In genomic region chr2:231408304-231408703, GRCh38 we compare ENCODE assay signal across 9 cellular contexts. TPM values are rescaled to one million over a fixed set of nuclear protein-coding genes. Genes with fewer than 3 reads are reported as not detected.
A peak's percentile ranks its signal among the peaks of the same experiment; 100 is the strongest.
DNase-seq lines count a peak whose midpoint lies in the region; ATAC-seq, FAIRE-seq and TF ChIP-seq lines count a peak whose summit lies in the region.
"Not testable (repeated sequence)": the region's sequence is repeated elsewhere in the genome, so short reads cannot be mapped to it uniquely, and the experiment has no call there.
"Had no signal": no experiment of that assay in that cellular context is flagged by ENCODE, and none has a peak within 500 bp of the region (broad histone marks: within the 10 kb centered on the region; RNA-seq: fewer than 3 reads in every experiment).

No MANE protein-coding gene starts in this region.

- not testable (repeated sequence) for H3K27ac Mint-ChIP-seq in GM23338; neural crest cell (ENCODE audit: unreplicated experiment)

- H3K27ac ChIP-seq in GM23338 (ENCODE audit: low read depth) (peak overlapping the region; percentile 70; the same call in 1 of the 2 replicates), testis (peak overlapping the region; percentile 64 to 72)
- H3K27ac ChIP-seq in RWPE2 (ENCODE audit: poor library complexity, severe bottlenecking); K562 (ENCODE audit: extremely low read depth, low read depth, low read length): not testable (repeated sequence)

- H3K27me3 Mint-ChIP-seq in GM23338 (ENCODE audit: insufficient read depth, low read depth, poor library complexity) (peaks cover 16% of the 10 kb centered on the region), neural crest cell (ENCODE audit: low read depth) (peaks cover 13% of the 10 kb centered on the region)

- H3K9me3 ChIP-seq in RWPE2 (ENCODE audit: severe bottlenecking); K562 (replicated peaks; ENCODE audit: control insufficient read depth, insufficient read depth, low read depth, low read length); testis: not testable (repeated sequence)

- ATAC-seq in GM23338; RWPE2 (ENCODE audit: low read depth); K562: not testable (repeated sequence)

- H3K9me2 ChIP-seq in GM23338 (ENCODE audit: insufficient read depth): not testable (repeated sequence)

- H3K36me3 ChIP-seq in GM23338 (ENCODE audit: insufficient read depth); RWPE2 (ENCODE audit: low read depth); K562 (ENCODE audit: control insufficient read depth, insufficient read depth, low read length); testis (ENCODE audit: low read depth, missing control alignments): not testable (repeated sequence)

- POLR2A ChIA-PET in K562 (lab: Yijun Ruan, JAX): not testable (repeated sequence)

- H3F3A ChIP-seq in GM23338 (replicated peaks; ENCODE audit: low read depth): not testable (repeated sequence)

- H3K4me1 Mint-ChIP-seq in GM23338 (peaks cover 52% of the 10 kb centered on the region), neural crest cell (peaks cover 22% of the 10 kb centered on the region)

- H3K9me1 ChIP-seq in K562 (ENCODE audit: control insufficient read depth, insufficient read depth, low read length): not testable (repeated sequence)

- TF ChIP-seq EP300 in K562 (IDR thresholded peaks at IDR 0.05; ENCODE audit: low read length): not testable (repeated sequence)

- 8% methylated on average over 7 of the region's 9 CpGs for WGBS in K562 (ENCODE audit: insufficient coverage, low coverage, missing lambda C conversion rate)
- WGBS in testis, 2 donors: 39 to 49% methylated on average over 9 of the region's 9 CpGs

- not testable (repeated sequence) for H3K4me3 ChIP-seq in GM23338; RWPE2 (ENCODE audit: severe bottlenecking); K562; testis

- in situ Hi-C loops in ACHN (cut with HindIII; ENCODE audit: low pct_ligation_motif_present, low pct_unique_long_range_greater_than_20kb, low sequenced_read_pairs): loop anchor here (25.0 kb wide), 1 partner anchor 196 kb away; no protein-coding TSS in a partner anchor
- in situ Hi-C loops in K562 (cut with MboI): not testable (repeated sequence)

- not testable (repeated sequence) for H4K20me1 ChIP-seq in GM23338 (replicated peaks; ENCODE audit: insufficient read depth); K562 (replicated peaks; ENCODE audit: control insufficient read depth, insufficient read depth, low read length)

- H3K4me1 ChIP-seq in GM23338 (ENCODE audit: insufficient read depth) (peaks cover 33% of the 10 kb centered on the region), testis (peaks cover 30% of the 10 kb centered on the region)
- not testable (repeated sequence) for H3K4me1 ChIP-seq in RWPE2 (ENCODE audit: insufficient read depth, poor library complexity, severe bottlenecking); K562 (replicated peaks in 1 of 2; ENCODE audit: control insufficient read depth in 2 of 2, insufficient read depth in 2 of 2, low read length in 2 of 2)

- H3K36me3 Mint-ChIP-seq in GM23338 (ENCODE audit: low read depth): peaks cover 26% of the 10 kb centered on the region
- H3K36me3 Mint-ChIP-seq in neural crest cell (ENCODE audit: low read depth): not testable (repeated sequence)

- not testable (repeated sequence) for H3K27me3 ChIP-seq in GM23338 (ENCODE audit: insufficient read depth); RWPE2 (ENCODE audit: insufficient read depth, poor library complexity, severe bottlenecking); K562 (ENCODE audit: control insufficient read depth in 2 of 2, insufficient read depth in 2 of 2, low read length in 2 of 2); testis

- FAIRE-seq in K562 (lab: Jason Lieb, UNC): not testable (repeated sequence)

- BruUV-seq in K562 (replicated peaks; lab: Mats Ljungman, UMichigan): not testable (repeated sequence)

- not testable (repeated sequence) for H3K9ac ChIP-seq in K562 (ENCODE audit: insufficient read depth in 1 of 2, low read depth in 2 of 2, low read length in 2 of 2)

- not testable (repeated sequence) for H3K79me2 ChIP-seq in GM23338 (replicated peaks; ENCODE audit: insufficient read depth); K562 (ENCODE audit: control insufficient read depth, insufficient read depth, low read length)

- intact Hi-C loops in K562 (cut with micrococcal nuclease): loop anchor here (10.0 kb wide), 1 partner anchor 114 kb away; no protein-coding TSS in a partner anchor
- intact Hi-C loops in testis (cut with DNase I; ENCODE audit: low total_unique reads): not testable (repeated sequence)

- not testable (repeated sequence) for H2AFZ ChIP-seq in GM23338; K562 (ENCODE audit: low read depth, low read length)

- not testable (repeated sequence) for H3K4me3 Mint-ChIP-seq in GM23338
- H3K4me3 Mint-ChIP-seq in neural crest cell: peak overlapping the region; percentile 59

- CTCF ChIA-PET in K562 (lab: Yijun Ruan, JAX; ENCODE audit: low intra/inter-chr PET ratio): interaction anchor here (0.6 kb wide), 1 partner anchor 221 kb away, joined by 4 read pairs; no protein-coding TSS in a partner anchor

- H3K9me3 Mint-ChIP-seq in GM23338: peaks cover 27% of the 10 kb centered on the region
- H3K9me3 Mint-ChIP-seq in neural crest cell: not testable (repeated sequence)

- H3K4me2 ChIP-seq in GM23338; K562 (ENCODE audit: insufficient read depth, low read length): not testable (repeated sequence)

- TF ChIP-seq RAD21 in K562 (CRISPR knock-in tag; conservative IDR thresholded peaks at IDR 0.05 in 1 of 2, IDR thresholded peaks at IDR 0.05 in 1 of 2): not testable (repeated sequence)

- DNase-seq in ACHN: peak; percentile 23
- DNase-seq in GM23338 (ENCODE audit: low spot score); RWPE2 (ENCODE audit: low spot score); K562 (ENCODE audit: extremely low read depth in 1 of 4, low spot score in 3 of 4); neural crest cell (ENCODE audit: low read depth, low spot score); testis: not testable (repeated sequence)
- peak; percentile 24 to 57 for DNase-seq in erythroblast (lab: John Stamatoyannopoulos, UW)

- not testable (repeated sequence) for TF ChIP-seq POLR2A in K562 (conservative IDR thresholded peaks at IDR 0.05); erythroblast (IDR thresholded peaks at IDR 0.05; ENCODE audit: low read length); testis (IDR thresholded peaks at IDR 0.05)

- TF ChIP-seq CTCF in GM23338 (conservative IDR thresholded peaks at IDR 0.05; ENCODE audit: low read depth in 2 of 2): peak; percentile 32 to 37; a peak in 3 of 4 replicates
- TF ChIP-seq CTCF in RWPE2 (IDR thresholded peaks at IDR 0.05; ENCODE audit: poor library complexity, severe bottlenecking): peak; percentile 7
- TF ChIP-seq CTCF in K562 (IDR thresholded peaks at IDR 0.05 in 2 of 3, conservative IDR thresholded peaks at IDR 0.05 in 1 of 3; ENCODE audit: insufficient read depth in 2 of 3, low read depth in 1 of 3, low read length in 3 of 3); neural crest cell (conservative IDR thresholded peaks at IDR 0.05); testis (IDR thresholded peaks at IDR 0.05): not testable (repeated sequence)

RNA-seq across cellular contexts. Expression of gene B3GNT7, which starts 12.8 kb away (rescaled TPM):
- total RNA-seq in GM23338 (2014; rRNA removed; shearing (Covaris generic)): 78.1 and 89.4 TPM in 2 replicates
- polyA plus RNA-seq in GM23338 (2016; fragmentation: Nextera tagmentation; extraction: Ambion mirVana) (44.2 and 47.1 TPM in 2 replicates), K562 (2011; rRNA removed) (not detected in 2 replicates), K562 (2014; fragmentation: Illumina TruSeq; extraction: Trizol) (not detected in 2 replicates), K562 (2014; fragmentation: Nextera tagmentation; extraction: Ambion mirVana) (not detected), K562 (2014; rRNA removed) (not detected in 2 replicates), testis (ENCODE audit: insufficient read depth, low read depth, low replicate concordance) (2.6 TPM)
- not detected in 2 replicates for total RNA-seq in K562 (2011; cell fraction: chromatin; rRNA removed; ENCODE audit: low replicate concordance)
- total RNA-seq in K562 (2011; cell fraction: nucleolus; rRNA removed): not detected in 2 replicates
- total RNA-seq in K562 (2011; cell fraction: nucleoplasm; rRNA removed): not detected in 2 replicates
- total RNA-seq in K562 (2014; rRNA removed) (not detected in 2 replicates), K562 (2014; rRNA removed; fragmentation: Illumina TruSeq; extraction: Trizol) (not detected in 2 replicates), K562 (2015; rRNA removed; fragmentation: Illumina TruSeq; extraction: Trizol) (not detected in 2 replicates), K562 (2021) (0.20 and 0.69 TPM in 2 replicates), neural crest cell (0.61 and 0.79 TPM in 2 replicates), testis (1 to 10 TPM; 3.3 to 5.0 TPM)
- not detected in 2 replicates for polyA plus RNA-seq in K562 (2011; cell fraction: cytosol; rRNA removed)
- polyA plus RNA-seq in K562 (2011; cell fraction: nucleus; rRNA removed): 0.09 TPM in 1 of 2 replicates, not detected in the other
- polyA plus RNA-seq in K562 (2012): not detected in 2 replicates
- polyA minus RNA-seq in K562 (2011; rRNA and poly(A)+ RNA removed): not detected in 2 replicates
- polyA minus RNA-seq in K562 (2011; cell fraction: cytosol; rRNA and poly(A)+ RNA removed): not detected in 2 replicates
- not detected in 2 replicates for polyA minus RNA-seq in K562 (2011; cell fraction: nucleus; rRNA and poly(A)+ RNA removed)
- total RNA-seq: CD4-positive, alpha-beta memory T cell had no signal
- polyA plus RNA-seq: CD14-positive monocyte; CD4-positive, alpha-beta memory T cell had no signal

RNA-seq across cellular contexts. Expression of gene NCL, which starts 56.0 kb away (rescaled TPM):
- 439 and 678 TPM in 2 replicates for total RNA-seq in GM23338 (2014; rRNA removed; shearing (Covaris generic))
- 2,192 and 2,269 TPM in 2 replicates for polyA plus RNA-seq in GM23338 (2016; fragmentation: Nextera tagmentation; extraction: Ambion mirVana)
- total RNA-seq in K562 (2011; cell fraction: chromatin; rRNA removed; ENCODE audit: low replicate concordance): 134 and 401 TPM in 2 replicates
- total RNA-seq in K562 (2011; cell fraction: nucleolus; rRNA removed): 48.9 and 57.2 TPM in 2 replicates
- 121 and 139 TPM in 2 replicates for total RNA-seq in K562 (2011; cell fraction: nucleoplasm; rRNA removed)
- 327 and 460 TPM in 2 replicates for total RNA-seq in K562 (2014; rRNA removed)
- total RNA-seq in K562 (2014; rRNA removed; fragmentation: Illumina TruSeq; extraction: Trizol): 463 and 510 TPM in 2 replicates
- 315 and 361 TPM in 2 replicates for total RNA-seq in K562 (2015; rRNA removed; fragmentation: Illumina TruSeq; extraction: Trizol)
- total RNA-seq in K562 (2021): 530 and 589 TPM in 2 replicates
- polyA plus RNA-seq in K562 (2011; rRNA removed): 130 and 194 TPM in 2 replicates
- 35.3 and 59.4 TPM in 2 replicates for polyA plus RNA-seq in K562 (2011; cell fraction: cytosol; rRNA removed)
- 92.8 and 111 TPM in 2 replicates for polyA plus RNA-seq in K562 (2011; cell fraction: nucleus; rRNA removed)
- polyA plus RNA-seq in K562 (2012): 251 and 327 TPM in 2 replicates
- 609 and 732 TPM in 2 replicates for polyA plus RNA-seq in K562 (2014; fragmentation: Illumina TruSeq; extraction: Trizol)
- polyA plus RNA-seq in K562 (2014; fragmentation: Nextera tagmentation; extraction: Ambion mirVana): 10 to 100 TPM; 80.9 to 92.9 TPM
- polyA plus RNA-seq in K562 (2014; rRNA removed): 440 and 520 TPM in 2 replicates
- polyA minus RNA-seq in K562 (2011; rRNA and poly(A)+ RNA removed): 335 and 337 TPM in 2 replicates
- polyA minus RNA-seq in K562 (2011; cell fraction: cytosol; rRNA and poly(A)+ RNA removed): 118 and 138 TPM in 2 replicates
- 47.0 and 106 TPM in 2 replicates for polyA minus RNA-seq in K562 (2011; cell fraction: nucleus; rRNA and poly(A)+ RNA removed)
- 999 and 1,068 TPM in 2 replicates for total RNA-seq in neural crest cell
- total RNA-seq in testis: 100 to 1,000 TPM; 207 to 224 TPM
- 293 TPM for polyA plus RNA-seq in testis (ENCODE audit: insufficient read depth, low read depth, low replicate concordance)

Comparison
In these comparisons a context has a peak if more than half of its experiments do, and no peak if none do; other contexts are left out.
1. RNA of gene B3GNT7, which starts 12.8 kb away (total RNA-seq): 78.1 to 89.4 TPM in GM23338; 3.3 to 5.0 TPM in testis, 0.61 to 0.79 TPM in neural crest cell and 0.20 to 0.69 TPM in K562; every median in the first group is over 10 times any median in the second.